Comparison of ENCODE assay signal across 8 cellular contexts in the genomic region with DNA sequence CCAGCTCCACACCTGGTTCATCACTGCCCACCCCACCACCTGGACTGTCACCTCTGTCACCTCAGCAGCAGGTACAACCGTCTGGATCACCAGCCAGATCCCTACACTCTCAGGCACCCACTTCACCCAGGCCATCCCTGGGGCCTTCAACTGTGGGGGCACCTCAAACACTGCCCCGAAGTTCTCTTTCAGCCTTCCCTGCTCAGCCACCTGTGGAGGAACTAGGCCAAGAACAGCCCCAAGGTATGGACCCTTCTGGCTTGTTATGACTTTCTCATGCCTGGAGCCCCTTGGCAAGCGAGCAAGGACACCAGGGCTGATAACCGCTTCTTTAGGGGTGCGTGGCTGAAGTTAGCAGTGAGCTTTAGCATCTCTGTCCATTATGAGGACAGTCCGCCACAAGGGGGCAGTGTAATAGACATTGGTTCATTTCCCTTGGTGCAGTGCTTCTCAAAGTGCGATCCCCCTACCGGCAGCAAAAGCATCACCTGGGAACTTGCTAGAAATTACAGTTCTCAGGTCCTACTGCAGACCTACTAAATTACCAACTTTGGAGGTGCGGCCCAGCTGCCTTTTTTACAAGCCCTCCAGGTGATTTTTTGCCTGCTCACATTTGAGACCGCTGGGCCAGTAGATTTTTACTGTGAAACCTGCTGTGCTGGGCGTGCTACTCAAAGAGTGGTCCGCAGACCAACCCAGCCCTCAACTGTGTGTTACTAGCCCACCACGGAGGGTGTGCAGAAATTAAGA. TPM values are rescaled to one million over a fixed set of nuclear protein-coding genes. Genes with fewer than 3 reads are reported as not detected.
A peak's percentile ranks its signal among the peaks of the same experiment; 100 is the strongest.
DNase-seq lines count a peak whose midpoint lies in the region; ATAC-seq, FAIRE-seq and TF ChIP-seq lines count a peak whose summit lies in the region.

No MANE protein-coding gene starts in this region.

- H3K23me2 ChIP-seq in H1 (ENCODE audit: low read depth, low read length): no peaks in the 10 kb centered on the region

- H4K5ac ChIP-seq in H1 (ENCODE audit: insufficient read length, low read depth, low read length): no peak overlapping the region

- no peaks in the 10 kb centered on the region for H3K36me3 Mint-ChIP-seq in activated CD8-positive, alpha-beta T cell treated with anti-CD3 and anti-CD28 coated beads, Interleukin-2, amount 10 ng/mL, durations not matched to agents 7 days and 5 days (ENCODE audit: low read depth)
- no peaks in the 10 kb centered on the region for H3K36me3 Mint-ChIP-seq in mesothelial cell of epicardium

- TF ChIP-seq EP300 in H1 (IDR thresholded peaks at IDR 0.05; ENCODE audit: borderline replicate concordance in 1 of 2, low read depth in 2 of 2, low read length in 2 of 2): no peak

- H2AFZ ChIP-seq in H1 (ENCODE audit: low read length): no peak overlapping the region

- H3K27ac ChIP-seq in A673 (ENCODE audit: low read depth, low read length, poor library complexity, severe bottlenecking): no peak overlapping the region
- no peak overlapping the region for H3K27ac ChIP-seq in H1 (ENCODE audit: low read depth, low read length)

- no peaks in the 10 kb centered on the region for H4K20me1 ChIP-seq in H1 (replicated peaks in 1 of 2; ENCODE audit: control insufficient read depth in 1 of 2, insufficient read depth in 2 of 2, low read length in 2 of 2)

- no peaks in the 10 kb centered on the region for H3K79me1 ChIP-seq in H1 (ENCODE audit: low read depth, low read length)

- no peak overlapping the region for H2BK20ac ChIP-seq in H1 (ENCODE audit: low read length)

- no peak overlapping the region for H3K14ac ChIP-seq in H1 (ENCODE audit: insufficient read length)

- CTCF ChIA-PET in A673 (lab: Charles Lee): interaction anchor here (0.5 to 1.5 kb wide), 17 partner anchors 9 to 457 kb away, joined by 3 to 10 read pairs (median 4); no protein-coding TSS in a partner anchor
- CTCF ChIA-PET in activated CD8-positive, alpha-beta T cell treated with anti-CD3 and anti-CD28 coated beads, Interleukin-2, amount 10 ng/mL, durations not matched to agents 7 days and 5 days (lab: Charles Lee): interaction anchor here (0.5 to 5.1 kb wide), 64 partner anchors 8 to 574 kb away, joined by 3 to 59 read pairs (median 4); a partner anchor contains a TSS
- CTCF ChIA-PET in H1 (lab: Charles Lee; ENCODE audit: partially characterized antibody): interaction anchor here (0.6 to 10.9 kb wide), 40 partner anchors 9 to 675 kb away, joined by 3 to 137 read pairs (median 4); a partner anchor contains a TSS

- no peak overlapping the region for H3K4ac ChIP-seq in H1 (replicated peaks; ENCODE audit: insufficient read length, low read depth, low read length)

- POLR2A ChIA-PET in A673 (lab: Charles Lee; ENCODE audit: low non-redundant PET) (no interaction called here), H1 (lab: Charles Lee; ENCODE audit: partially characterized antibody) (interaction anchor here (0.8 kb wide), 1 partner anchor 19 kb away, joined by 3 read pairs; no protein-coding TSS in a partner anchor)
- POLR2A ChIA-PET in activated CD8-positive, alpha-beta T cell treated with anti-CD3 and anti-CD28 coated beads, Interleukin-2, amount 10 ng/mL, durations not matched to agents 7 days and 5 days (lab: Charles Lee): interaction anchor here (1.2 kb wide), 1 partner anchor 58 kb away, joined by 3 read pairs; no protein-coding TSS in a partner anchor

- H3K27me3 ChIP-seq in A673 (replicated peaks; ENCODE audit: insufficient read depth, low read depth, low read length, poor library complexity) (no peaks in the 10 kb centered on the region), H1 (replicated peaks in 1 of 4; ENCODE audit: control insufficient read depth in 3 of 4, extremely low read depth in 1 of 4, insufficient read depth in 3 of 4, low read length in 3 of 4) (no peaks in the 10 kb centered on the region)

- BruUV-seq in A673 (replicated peaks; lab: Mats Ljungman, UMichigan): no TSS peak

- H4K91ac ChIP-seq in H1 (replicated peaks; ENCODE audit: insufficient read length, low read length): no peak overlapping the region

- H2BK15ac ChIP-seq in H1 (ENCODE audit: low read length): peak overlapping the region; percentile 95

- no peak overlapping the region; the same call in 1 of the 2 replicates for H2BK12ac ChIP-seq in H1 (ENCODE audit: low read depth, low read length)

- H3K56ac ChIP-seq in H1 (replicated peaks; ENCODE audit: insufficient read length, low read depth, low read length): no peak overlapping the region

- no peak overlapping the region for H2AK5ac ChIP-seq in H1 (ENCODE audit: low read depth, low read length)

- H2BK120ac ChIP-seq in H1 (replicated peaks; ENCODE audit: low read depth, low read length): no peak overlapping the region

- WGBS in H1 (ENCODE audit: extremely low coverage in 1 of 2, insufficient coverage in 1 of 2, insufficient read length in 1 of 2, insufficient replicate concordance in 2 of 2, low coverage in 1 of 2, low lambda C conversion rate in 2 of 2, missing lambda C conversion rate in 1 of 2), 2 experiments: 44% methylated on average over 13 of the region's 13 CpGs; no CpG with 5 or more reads in 1 of the 2 experiments

- FAIRE-seq in HTR-8/SVneo (lab: Jason Lieb, UNC) (peak; percentile 93), H1 (lab: Jason Lieb, UNC) (peak; percentile 83)

- DNase-seq in A673 (ENCODE audit: low spot score): peak; percentile 91
- peak; percentile 85 for DNase-seq in HTR-8/SVneo (ENCODE audit: insufficient read length, low spot score)
- peak; percentile 58 to 82 for DNase-seq in NOMO-1 (lab: John Stamatoyannopoulos, UW; ENCODE audit: unreplicated experiment in 2 of 2)
- DNase-seq in activated CD8-positive, alpha-beta T cell treated with anti-CD3 and anti-CD28 coated beads, Interleukin-2, amount 10 ng/mL, durations not matched to agents 7 days and 5 days: peak; percentile 97
- peak; percentile 79 to 97 for DNase-seq in H1 (ENCODE audit: low read depth in 1 of 2, low spot score in 2 of 2)
- DNase-seq in mesothelial cell of epicardium (ENCODE audit: low spot score in 2 of 2, unreplicated experiment in 2 of 2): peak; percentile 81 to 92
- peak; percentile 83 to 89 for DNase-seq in stimulated activated CD8-positive, alpha-beta memory T cell treated with anti-CD3 and anti-CD28 coated beads, Interleukin-2, amount 100 ng/mL, for 48 hours (ENCODE audit: low read depth in 2 of 2)

- H3K9me3 ChIP-seq in A673 (ENCODE audit: low read depth, low read length, poor library complexity, severe bottlenecking) (no peaks in the 10 kb centered on the region), H1 (ENCODE audit: insufficient read depth in 2 of 2, low read depth in 1 of 2, low read length in 1 of 2) (no peaks in the 10 kb centered on the region)

- peak; percentile 98 for TF ChIP-seq CTCF in A673 (conservative IDR thresholded peaks at IDR 0.05; ENCODE audit: low read depth, low read length)
- TF ChIP-seq CTCF in H1 (IDR thresholded peaks at IDR 0.05; ENCODE audit: control extremely low read depth in 1 of 3, insufficient read depth in 1 of 3, low read depth in 1 of 3, low read length in 3 of 3): peak; percentile 79 to 99 (median 99)
- peak; percentile 93 for TF ChIP-seq CTCF in mesothelial cell of epicardium (IDR thresholded peaks at IDR 0.05; ENCODE audit: unreplicated experiment)

- H3K36me3 ChIP-seq in A673 (ENCODE audit: insufficient read depth, low read length, poor library complexity, severe bottlenecking) (no peaks in the 10 kb centered on the region), H1 (ENCODE audit: control insufficient read depth in 2 of 4, insufficient read depth in 4 of 4, low read length in 3 of 4) (no peaks in the 10 kb centered on the region)

- H3K27me3 Mint-ChIP-seq in activated CD8-positive, alpha-beta T cell treated with anti-CD3 and anti-CD28 coated beads, Interleukin-2, amount 10 ng/mL, durations not matched to agents 7 days and 5 days (ENCODE audit: low read depth): peaks cover 11% of the 10 kb centered on the region
- H3K27me3 Mint-ChIP-seq in mesothelial cell of epicardium (ENCODE audit: low read depth): peaks cover 2% of the 10 kb centered on the region

- H4K8ac ChIP-seq in H1 (ENCODE audit: extremely low read depth, insufficient read depth, low read length): peak overlapping the region; percentile 48; the same call in 1 of the 2 replicates

- H3K9ac ChIP-seq in H1 (replicated peaks in 1 of 4; ENCODE audit: extremely low read depth in 1 of 4, low read depth in 3 of 4, low read length in 3 of 4): no peak overlapping the region

- H3K79me2 ChIP-seq in H1 (ENCODE audit: control insufficient read depth in 1 of 2, insufficient read depth in 2 of 2, low read length in 2 of 2): no peaks in the 10 kb centered on the region

- peaks cover 6% of the 10 kb centered on the region for H3K4me1 Mint-ChIP-seq in activated CD8-positive, alpha-beta T cell treated with anti-CD3 and anti-CD28 coated beads, Interleukin-2, amount 10 ng/mL, durations not matched to agents 7 days and 5 days (ENCODE audit: low read depth)
- no peaks in the 10 kb centered on the region for H3K4me1 Mint-ChIP-seq in mesothelial cell of epicardium

- peak; percentile 58 for ATAC-seq in GM18867 (IDR thresholded peaks at IDR 0.05; ENCODE audit: unreplicated experiment)
- peak; percentile 99 for ATAC-seq in activated CD8-positive, alpha-beta T cell treated with anti-CD3 and anti-CD28 coated beads, Interleukin-2, amount 10 ng/mL, durations not matched to agents 7 days and 5 days

- H3K4me3 Mint-ChIP-seq in activated CD8-positive, alpha-beta T cell treated with anti-CD3 and anti-CD28 coated beads, Interleukin-2, amount 10 ng/mL, durations not matched to agents 7 days and 5 days: no peak overlapping the region
- no peak overlapping the region for H3K4me3 Mint-ChIP-seq in mesothelial cell of epicardium

- TF ChIP-seq RAD21 in H1 (IDR thresholded peaks at IDR 0.05 in 1 of 2, conservative IDR thresholded peaks at IDR 0.05 in 1 of 2; ENCODE audit: low read depth in 2 of 2, low read length in 2 of 2): peak; percentile 69 to 80

- intact Hi-C loops in A673 (cut with micrococcal nuclease; ENCODE audit: unreplicated experiment): loop anchor here (1.0 kb wide), 1 partner anchor 58 kb away; no protein-coding TSS in a partner anchor

- H3K18ac ChIP-seq in H1 (ENCODE audit: extremely low read depth, low read length): no peak overlapping the region

- no peak overlapping the region for H3K4me2 ChIP-seq in H1 (ENCODE audit: insufficient read depth in 1 of 2, low read depth in 2 of 2, low read length in 2 of 2)

- no peaks in the 10 kb centered on the region for H3K9me3 Mint-ChIP-seq in activated CD8-positive, alpha-beta T cell treated with anti-CD3 and anti-CD28 coated beads, Interleukin-2, amount 10 ng/mL, durations not matched to agents 7 days and 5 days (ENCODE audit: insufficient read depth)
- H3K9me3 Mint-ChIP-seq in mesothelial cell of epicardium: no peaks in the 10 kb centered on the region

- TF ChIP-seq POLR2A in H1 (IDR thresholded peaks at IDR 0.05; ENCODE audit: control extremely low read depth in 1 of 2, low read depth in 2 of 2, low read length in 2 of 2): no peak

- no peak overlapping the region for H3K4me3 ChIP-seq in A673 (ENCODE audit: low read depth, low read length, poor library complexity, severe bottlenecking)
- H3K4me3 ChIP-seq in H1 (ENCODE audit: extremely low read depth in 1 of 4, insufficient read depth in 2 of 4, low read depth in 3 of 4, low read length in 4 of 4): no peak overlapping the region

- no peak overlapping the region for H3K23ac ChIP-seq in H1 (ENCODE audit: insufficient read length)

- H2BK5ac ChIP-seq in H1 (ENCODE audit: low read depth, low read length): 0 out of 2 replicates have a peak overlapping the region, but pooled peaks have one; percentile 3

- H3K27ac Mint-ChIP-seq in activated CD8-positive, alpha-beta T cell treated with anti-CD3 and anti-CD28 coated beads, Interleukin-2, amount 10 ng/mL, durations not matched to agents 7 days and 5 days: no peak overlapping the region
- H3K27ac Mint-ChIP-seq in mesothelial cell of epicardium: no peak overlapping the region

- H3K4me1 ChIP-seq in A673 (ENCODE audit: insufficient read depth, low read length, poor library complexity, severe bottlenecking): no peaks in the 10 kb centered on the region
- peaks cover 0 to 5% (median 1%) of the 10 kb centered on the region in 4 experiments; a peak in 3 of 7 replicates for H3K4me1 ChIP-seq in H1 (replicated peaks in 1 of 4; ENCODE audit: control insufficient read depth in 3 of 4, insufficient read depth in 4 of 4, low read length in 3 of 4)

RNA-seq across cellular contexts. Expression of a gene that starts 32.5 kb away (rescaled TPM):
- total RNA-seq in A673 (2021): 0.20 and 0.26 TPM in 2 replicates
- not detected for total RNA-seq in activated CD8-positive, alpha-beta T cell treated with anti-CD3 and anti-CD28 coated beads, Interleukin-2, amount 10 ng/mL, durations not matched to agents 7 days and 5 days
- not detected in 2 replicates for total RNA-seq in H1 (2021; fragmentation: NEBNext Ultra II Directional; extraction: Animal tissue kit (Norgen Biotek cat#: 25700))
- polyA plus RNA-seq in H1 (2011; rRNA removed): not detected in 2 replicates
- not detected for polyA plus RNA-seq in H1 (2011; cell fraction: cytosol; rRNA removed)
- polyA plus RNA-seq in H1 (2011; cell fraction: nucleus; rRNA removed): not detected
- polyA plus RNA-seq in H1 (2012, experiment 1 of 2): not detected in 4 replicates
- not detected for polyA plus RNA-seq in H1 (2012, experiment 2 of 2)
- not detected for polyA plus RNA-seq in H1 (2013, experiment 1 of 2)
- not detected for polyA plus RNA-seq in H1 (2013, experiment 2 of 2)
- polyA minus RNA-seq in H1 (2011; rRNA and poly(A)+ RNA removed): not detected in 2 replicates
- polyA minus RNA-seq in H1 (2011; cell fraction: cytosol; rRNA and poly(A)+ RNA removed): not detected
- polyA minus RNA-seq in H1 (2011; cell fraction: nucleus; rRNA and poly(A)+ RNA removed): not detected
- total RNA-seq in mesothelial cell of epicardium: 0.14 TPM in 1 of 3 replicates, not detected in the others

RNA-seq across cellular contexts. Expression of a gene that starts 34.3 kb away (rescaled TPM):
- total RNA-seq in A673 (2021): not detected in 2 replicates
- not detected for total RNA-seq in activated CD8-positive, alpha-beta T cell treated with anti-CD3 and anti-CD28 coated beads, Interleukin-2, amount 10 ng/mL, durations not matched to agents 7 days and 5 days
- not detected in 2 replicates for total RNA-seq in H1 (2021; fragmentation: NEBNext Ultra II Directional; extraction: Animal tissue kit (Norgen Biotek cat#: 25700))
- not detected in 2 replicates for polyA plus RNA-seq in H1 (2011; rRNA removed)
- not detected for polyA plus RNA-seq in H1 (2011; cell fraction: cytosol; rRNA removed)
- 0.03 TPM for polyA plus RNA-seq in H1 (2011; cell fraction: nucleus; rRNA removed)
- polyA plus RNA-seq in H1 (2012, experiment 1 of 2): 0.05 TPM in 1 of 4 replicates, not detected in the others
- not detected for polyA plus RNA-seq in H1 (2012, experiment 2 of 2)
- not detected for polyA plus RNA-seq in H1 (2013, experiment 1 of 2)
- polyA plus RNA-seq in H1 (2013, experiment 2 of 2): 0.02 TPM
- 0.20 TPM in 1 of 2 replicates, not detected in the other for polyA minus RNA-seq in H1 (2011; rRNA and poly(A)+ RNA removed)
- not detected for polyA minus RNA-seq in H1 (2011; cell fraction: cytosol; rRNA and poly(A)+ RNA removed)
- not detected for polyA minus RNA-seq in H1 (2011; cell fraction: nucleus; rRNA and poly(A)+ RNA removed)
- total RNA-seq in mesothelial cell of epicardium: 0.09 TPM in 1 of 3 replicates, not detected in the others
